Comparison of ENCODE assay signal across 16 cellular contexts in the genomic region with DNA sequence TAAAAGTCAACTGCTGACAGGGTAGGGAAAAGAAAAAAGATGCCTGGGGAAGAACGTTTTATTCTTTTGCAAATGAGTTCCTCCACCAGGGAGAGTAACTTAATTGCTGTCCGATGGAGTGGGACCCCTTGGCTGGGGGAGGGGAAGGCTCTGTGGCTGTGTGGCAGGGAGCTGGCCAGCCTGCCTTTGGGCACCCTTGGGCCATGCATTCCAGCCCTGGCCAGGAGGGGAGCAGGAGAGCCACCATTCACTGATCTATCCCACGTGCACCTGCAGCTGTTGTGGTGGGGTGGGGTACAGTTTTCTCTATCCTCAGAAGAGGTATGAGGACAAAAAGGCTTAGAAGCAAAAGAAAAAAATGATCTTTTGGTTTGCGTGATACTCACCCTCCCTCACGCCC.
DNase-seq lines count a peak whose midpoint lies in the region; ATAC-seq, FAIRE-seq and TF ChIP-seq lines count a peak whose summit lies in the region.
"Had no signal": no experiment of that assay in that cellular context is flagged by ENCODE, and none has a peak within 500 bp of the region (broad histone marks: within the 10 kb centered on the region; RNA-seq: fewer than 3 reads in every experiment).

No MANE protein-coding gene starts in this region.

- H3K36me3 ChIP-seq in HepG2 (replicated peaks in 1 of 2; ENCODE audit: control insufficient read depth in 1 of 2, insufficient read depth in 2 of 2, low read length in 2 of 2): no peaks in the 10 kb centered on the region
- no peaks in the 10 kb centered on the region for H3K36me3 ChIP-seq in right lobe of liver

- H3K4me1 ChIP-seq in HepG2 (ENCODE audit: insufficient read depth, low read length) (no peaks in the 10 kb centered on the region), right lobe of liver (no peaks in the 10 kb centered on the region)

- no peak for FAIRE-seq in HepG2 (lab: Jason Lieb, UNC)
- FAIRE-seq: colon, TTC549 had no signal

- TF ChIP-seq POLR2A in HepG2 (IDR thresholded peaks at IDR 0.05; ENCODE audit: insufficient read depth in 1 of 2, low read depth in 2 of 2, low read length in 2 of 2) (no peak), right lobe of liver (IDR thresholded peaks at IDR 0.05) (no peak), lower leg skin (IDR thresholded peaks at IDR 0.05) (no peak)

- no peak overlapping the region for H2AFZ ChIP-seq in HepG2 (ENCODE audit: low read length)

- intact Hi-C loops in HepG2 (cut with micrococcal nuclease; ENCODE audit: unreplicated experiment): no loop called here
- intact Hi-C loops in right lobe of liver (cut with DNase I): no loop called here
- intact Hi-C loops in lower leg skin (cut with DNase I; ENCODE audit: low total_unique reads): no loop called here

- CTCF ChIA-PET in HepG2 (lab: Yijun Ruan, JAX; ENCODE audit: low intra/inter-chr PET ratio, low total read pairs): no interaction called here

- H3K9ac ChIP-seq in HepG2 (ENCODE audit: insufficient read depth, low read depth, low read length): no peak overlapping the region
- H3K9ac ChIP-seq: SK-N-SH had no signal

- WGBS in HepG2 (ENCODE audit: low lambda C conversion rate): 59% methylated on average over 5 of the region's 5 CpGs
- 69% methylated on average over 4 of the region's 5 CpGs for WGBS in right lobe of liver (ENCODE audit: insufficient coverage, low coverage, low lambda C conversion rate, missing lambda C conversion rate)
- WGBS in lower leg skin, 2 donors: 48 to 51% methylated on average over 5 of the region's 5 CpGs

- POLR2A ChIA-PET in HepG2 (lab: Yijun Ruan, JAX): no interaction called here

- no peak for DNase-seq in HepG2 (ENCODE audit: low spot score)
- DNase-seq in right lobe of liver: no peak
- DNase-seq in RPMI8226: peak; percentile 65
- DNase-seq in iPS-NIHi11 (ENCODE audit: low spot score): peak; percentile 65
- no peak for DNase-seq in coronary artery (ENCODE audit: low spot score)
- DNase-seq in lower leg skin (ENCODE audit: low spot score in 2 of 2): no peak
- DNase-seq: activated CD8-positive, alpha-beta memory T cell treated with anti-CD3 and anti-CD28 coated beads for 24 hours; KBM-7; left cardiac atrium; NCI-H1417; SK-N-SH had no signal

- BruUV-seq in HepG2 (replicated peaks; lab: Mats Ljungman, UMichigan): no TSS peak

- H3K4me2 ChIP-seq in HepG2 (ENCODE audit: low read depth, low read length): no peak overlapping the region
- H3K4me2 ChIP-seq: SK-N-SH had no signal

- H3K79me2 ChIP-seq in HepG2 (ENCODE audit: insufficient read depth, low read length): no peaks in the 10 kb centered on the region

- H3K4me3 ChIP-seq in HepG2 (replicated peaks in 1 of 3; ENCODE audit: insufficient read depth in 1 of 3, low read depth in 2 of 3, low read length in 3 of 3): no peak overlapping the region
- H3K4me3 ChIP-seq in right lobe of liver: no peak overlapping the region
- no peak overlapping the region for H3K4me3 ChIP-seq in coronary artery
- H3K4me3 ChIP-seq in lower leg skin (ENCODE audit: low read depth, poor library complexity, severe bottlenecking): no peak overlapping the region

- TF ChIP-seq EP300 in HepG2 (IDR thresholded peaks at IDR 0.05; ENCODE audit: low read depth in 2 of 2, low read length in 2 of 2) (no peak), HepG2 (CRISPR knock-in tag; IDR thresholded peaks at IDR 0.05; ENCODE audit: borderline replicate concordance) (no peak)

- no peak for TF ChIP-seq CTCF in HepG2 (CRISPR knock-in tag; IDR thresholded peaks at IDR 0.05)
- no peak for TF ChIP-seq CTCF in right lobe of liver (IDR thresholded peaks at IDR 0.05)
- no peak for TF ChIP-seq CTCF in coronary artery (IDR thresholded peaks at IDR 0.05)
- no peak for TF ChIP-seq CTCF in lower leg skin (IDR thresholded peaks at IDR 0.05)

- ATAC-seq in HepG2 (peak; percentile 67), right lobe of liver (no peak), HG03460 (IDR thresholded peaks at IDR 0.05; ENCODE audit: unreplicated experiment) (no peak), HG03095 (IDR thresholded peaks at IDR 0.05; ENCODE audit: unreplicated experiment) (no peak)

- no peak for TF ChIP-seq RAD21 in HepG2 (CRISPR knock-in tag; IDR thresholded peaks at IDR 0.05)

- in situ Hi-C loops in HepG2 (cut with HindIII; ENCODE audit: extremely low pct_ligation_motif_present, low pct_unique_long_range_greater_than_20kb): no loop called here

- H3K27me3 ChIP-seq in HepG2 (ENCODE audit: control insufficient read depth in 1 of 2, insufficient read depth in 2 of 2, low read length in 2 of 2): no peaks in the 10 kb centered on the region
- no peaks in the 10 kb centered on the region for H3K27me3 ChIP-seq in right lobe of liver

- H3K27ac ChIP-seq in HepG2 (ENCODE audit: extremely low read length, insufficient read depth, low read length) (no peak overlapping the region), right lobe of liver (no peak overlapping the region), coronary artery (no peak overlapping the region)
- H3K27ac ChIP-seq: epithelial cell of prostate had no signal

- no peaks in the 10 kb centered on the region for H4K20me1 ChIP-seq in HepG2 (ENCODE audit: insufficient read depth, low read length)

- H3K9me3 ChIP-seq in HepG2 (ENCODE audit: low read length) (no peaks in the 10 kb centered on the region), right lobe of liver (no peaks in the 10 kb centered on the region)
- H3K9me3 ChIP-seq: SK-N-SH had no signal

TF ChIP-seq in HepG2, 621 proteins besides CTCF, POLR2A, EP300 and RAD21:
- no peak for TF ChIP-seq ZNF367 (CRISPR knock-in tag; IDR thresholded peaks at IDR 0.05; ENCODE audit: borderline replicate concordance)

Comparison
In these comparisons a context has a peak if more than half of its experiments do, and no peak if none do; other contexts are left out.
1. DNase-seq: peak in RPMI8226 (single experiment) and iPS-NIHi11 (single experiment); none in HepG2 (single experiment), right lobe of liver (0 of 3), coronary artery (single experiment) and lower leg skin (0 of 2).